ENCODE assay signal across 8 cellular contexts in the genomic region with DNA sequence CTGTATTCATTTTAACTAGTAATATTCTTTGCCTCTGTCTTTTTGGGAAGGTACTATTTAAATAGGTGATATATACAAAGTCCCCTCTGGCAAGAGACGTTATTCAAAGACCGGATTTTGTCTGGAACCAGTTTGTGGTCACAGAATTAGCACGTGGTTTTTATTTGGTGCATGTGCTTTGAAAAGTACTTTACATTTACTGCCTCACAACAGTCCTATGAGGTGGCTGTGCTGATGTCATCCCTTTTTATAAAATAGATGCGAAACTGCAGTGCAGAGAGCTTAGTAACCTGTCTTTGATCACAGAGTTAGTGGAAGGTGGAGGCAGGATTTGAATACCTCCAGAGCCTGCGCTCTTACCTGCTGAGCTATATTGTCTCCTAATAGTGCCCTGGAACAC. TPM values are rescaled to one million over a fixed set of nuclear protein-coding genes. Genes with fewer than 3 reads are reported as not detected.
DNase-seq lines count a peak whose midpoint lies in the region; ATAC-seq, FAIRE-seq and TF ChIP-seq lines count a peak whose summit lies in the region.

No MANE protein-coding gene starts in this region.

- no peak overlapping the region for H2AFZ ChIP-seq in astrocyte (ENCODE audit: low read depth, low read length)

- ATAC-seq in GM21515 (IDR thresholded peaks at IDR 0.05; ENCODE audit: unreplicated experiment), result peak; percentile 34
- ATAC-seq in stimulated activated effector memory CD8-positive, alpha-beta T cell treated with anti-CD3 and anti-CD28 coated beads, Interleukin-12 subunit alpha, Interleukin-12 subunit beta, amount 100 ng/mL, for 72 hours, result peak; percentile 66

- H3K36me3 Mint-ChIP-seq in astrocyte (ENCODE audit: low read depth, unreplicated experiment), result no peaks in the 10 kb centered on the region
- peaks cover 9% of the 10 kb centered on the region for H3K36me3 Mint-ChIP-seq in stimulated activated effector memory CD8-positive, alpha-beta T cell treated with anti-CD3 and anti-CD28 coated beads, Interleukin-12 subunit alpha, Interleukin-12 subunit beta, amount 100 ng/mL, for 72 hours

- no peaks in the 10 kb centered on the region for H3K27me3 Mint-ChIP-seq in astrocyte (ENCODE audit: low read depth, unreplicated experiment)

- H3K27ac ChIP-seq in astrocyte (ENCODE audit: low read depth, low read length), result no peak overlapping the region
- H3K27ac ChIP-seq in WERI-Rb-1, result no peak overlapping the region

- H3K4me1 Mint-ChIP-seq in astrocyte (ENCODE audit: low read depth, unreplicated experiment), result peaks cover 45% of the 10 kb centered on the region
- H3K4me1 Mint-ChIP-seq in stimulated activated effector memory CD8-positive, alpha-beta T cell treated with anti-CD3 and anti-CD28 coated beads, Interleukin-12 subunit alpha, Interleukin-12 subunit beta, amount 100 ng/mL, for 72 hours, result peaks cover 86% of the 10 kb centered on the region

- H3K4me3 ChIP-seq in astrocyte (ENCODE audit: insufficient read depth, low read depth, low read length) (no peak overlapping the region), WERI-Rb-1 (ENCODE audit: low read depth, low read length) (no peak overlapping the region)

- H3K27me3 ChIP-seq in astrocyte (ENCODE audit: insufficient read depth, low read length) (no peaks in the 10 kb centered on the region), WERI-Rb-1 (ENCODE audit: insufficient read depth, low read depth, severe bottlenecking) (no peaks in the 10 kb centered on the region)

- peaks cover 78% of the 10 kb centered on the region for H3K79me2 ChIP-seq in astrocyte (ENCODE audit: insufficient read depth, low read length)

- TF ChIP-seq POLR2A in GM12892 (IDR thresholded peaks at IDR 0.05; ENCODE audit: low read depth, low read length), result no peak

- TF ChIP-seq CTCF in astrocyte (IDR thresholded peaks at IDR 0.05; ENCODE audit: insufficient read depth, low read depth, low read length), result no peak
- no peak for TF ChIP-seq CTCF in WERI-Rb-1 (IDR thresholded peaks at IDR 0.05; ENCODE audit: low read depth, low read length)

- no peak overlapping the region for H3K27ac Mint-ChIP-seq in astrocyte (ENCODE audit: unreplicated experiment)
- peak overlapping the region; percentile 93 for H3K27ac Mint-ChIP-seq in stimulated activated effector memory CD8-positive, alpha-beta T cell treated with anti-CD3 and anti-CD28 coated beads, Interleukin-12 subunit alpha, Interleukin-12 subunit beta, amount 100 ng/mL, for 72 hours

- no peak overlapping the region for H3K4me3 Mint-ChIP-seq in astrocyte (ENCODE audit: unreplicated experiment)
- H3K4me3 Mint-ChIP-seq in stimulated activated effector memory CD8-positive, alpha-beta T cell treated with anti-CD3 and anti-CD28 coated beads, Interleukin-12 subunit alpha, Interleukin-12 subunit beta, amount 100 ng/mL, for 72 hours, result peak overlapping the region; percentile 93

- no peak for DNase-seq in GM12892 (ENCODE audit: insufficient read length)
- DNase-seq in KG1 (lab: John Stamatoyannopoulos, UW), result peak; percentile 25
- no peak for DNase-seq in astrocyte (ENCODE audit: low read depth)
- DNase-seq in stimulated activated effector memory CD8-positive, alpha-beta T cell treated with anti-CD3 and anti-CD28 coated beads, Interleukin-12 subunit alpha, Interleukin-12 subunit beta, amount 100 ng/mL, for 72 hours (ENCODE audit: low spot score in 2 of 2), result peak in 1 of 2 donors; percentile 68
- no peak for DNase-seq in NCI-H510A (lab: John Stamatoyannopoulos, UW)
- no peak for DNase-seq in WERI-Rb-1
- no peak for DNase-seq in posterior vena cava (ENCODE audit: low spot score)

- peaks cover 4% of the 10 kb centered on the region for H3K9me3 Mint-ChIP-seq in astrocyte (ENCODE audit: unreplicated experiment)
- no peaks in the 10 kb centered on the region for H3K9me3 Mint-ChIP-seq in stimulated activated effector memory CD8-positive, alpha-beta T cell treated with anti-CD3 and anti-CD28 coated beads, Interleukin-12 subunit alpha, Interleukin-12 subunit beta, amount 100 ng/mL, for 72 hours

- no peaks in the 10 kb centered on the region for H3K9me3 ChIP-seq in astrocyte (ENCODE audit: insufficient read depth, low read depth, low read length)
- H3K9me3 ChIP-seq in WERI-Rb-1 (ENCODE audit: severe bottlenecking), result no peaks in the 10 kb centered on the region

- no peak overlapping the region for H3K9ac ChIP-seq in astrocyte (ENCODE audit: low read length)

- H4K20me1 ChIP-seq in astrocyte (ENCODE audit: insufficient read depth, low read length), result peaks cover 78% of the 10 kb centered on the region

- intact Hi-C loops in posterior vena cava (cut with DNase I), result no loop called here

- peak overlapping the region; percentile 47 for H3K4me2 ChIP-seq in astrocyte (ENCODE audit: low read length)

- H3K36me3 ChIP-seq in astrocyte (ENCODE audit: insufficient read depth, low read length), result no peaks in the 10 kb centered on the region
- peaks cover 7% of the 10 kb centered on the region for H3K36me3 ChIP-seq in WERI-Rb-1

- peaks cover 44% of the 10 kb centered on the region for H3K4me1 ChIP-seq in astrocyte (ENCODE audit: insufficient read depth, low read length)

- FAIRE-seq in GM12892 (lab: Jason Lieb, UNC) (peak; percentile 50), astrocyte (lab: Jason Lieb, UNC) (no peak)

RNA-seq across cellular contexts. Expression of a gene that starts 4.0 kb away (rescaled TPM):
- polyA plus RNA-seq in GM12892 (2012; ENCODE audit: missing spikeins), result 25.7 TPM
- 16.1 and 23.4 TPM in 2 replicates for total RNA-seq in astrocyte
- 10 to 100 TPM; 24.2 to 26.8 TPM for total RNA-seq in posterior vena cava
